In genomic region chr12:52771088-52771487, GRCh38 we compare ENCODE assay signal across 29 cellular contexts. TPM values are rescaled to one million over a fixed set of nuclear protein-coding genes. Genes with fewer than 3 reads are reported as not detected.
"Had no signal": no experiment of that assay in that cellular context is flagged by ENCODE, and none has a peak within 500 bp of the region (broad histone marks: within the 10 kb centered on the region; RNA-seq: fewer than 3 reads in every experiment).

No MANE protein-coding gene starts in this region.

- H3K36me3 ChIP-seq: stomach, suprapubic skin, thoracic aorta, thyroid gland, tibial artery, tibial nerve, transverse colon, upper lobe of left lung, upper lobe of right lung, uterus, vagina had no signal

- H3K4me3 ChIP-seq: stomach, suprapubic skin, testis, thoracic aorta, thyroid gland, tibial artery, tibial nerve, transverse colon, upper lobe of left lung, upper lobe of right lung, uterus, vagina had no signal

- H3K27me3 ChIP-seq: suprapubic skin, testis, thyroid gland, tibial nerve, transverse colon, upper lobe of left lung, upper lobe of right lung, uterus, vagina had no signal

- H3K4me1 ChIP-seq: stomach, suprapubic skin, testis, tibial artery, tibial nerve, transverse colon, upper lobe of left lung, upper lobe of right lung, uterus, vagina had no signal

- H3K9me3 ChIP-seq: stomach, suprapubic skin, testis, thoracic aorta, thyroid gland, tibial artery, tibial nerve, transverse colon, upper lobe of left lung, upper lobe of right lung, uterus, vagina had no signal

- DNase-seq: stimulated activated CD4-positive, alpha-beta T cell treated with anti-CD3 and anti-CD28 coated beads, Interleukin-2, amount 100 ng/mL, for 48 hours; stimulated activated CD4-positive, alpha-beta T cell treated with anti-CD3 and anti-CD28 coated beads, Interleukin-4, amount 100 ng/mL, for 1 hour; stimulated activated CD4-positive, alpha-beta T cell treated with anti-CD3 and anti-CD28 coated beads, Interleukin-4, amount 100 ng/mL, for 24 hours; stimulated activated CD4-positive, alpha-beta T cell treated with anti-CD3 and anti-CD28 coated beads, Interleukin-4, amount 100 ng/mL, for 4 hours; stimulated activated CD8-positive, alpha-beta memory T cell treated with anti-CD3 and anti-CD28 coated beads, Interleukin-4, amount 100 ng/mL, for 48 hours; stimulated activated naive B cell treated with anti-CD40 and anti-IgM and Interleukin-4, amounts not matched to agents 10 μg/mL and 1 μg/mL and 100 μg/mL, for 72 hours; stimulated activated naive CD4-positive, alpha-beta T cell; stimulated activated naive CD4-positive, alpha-beta T cell treated with Interleukin-2 at 50 U/mL for 16 hours; stimulated activated naive CD8-positive, alpha-beta T cell treated with anti-CD3 and anti-CD28 coated beads, Interleukin-15, amount 100 ng/mL, for 72 hours; stimulated activated naive CD8-positive, alpha-beta T cell treated with anti-CD3 and anti-CD28 coated beads, Interleukin-15, Interleukin-2, amounts not matched to agents 100 U/mL and 50 U/mL, for 24 hours; stomach; substantia nigra; testis; thyroid gland; tibial artery; transverse colon; upper lobe of left lung; upper lobe of right lung; uterus had no signal

- ATAC-seq: stimulated activated effector memory CD8-positive, alpha-beta T cell treated with anti-CD3 and anti-CD28 coated beads, Interleukin-12 subunit alpha, Interleukin-12 subunit beta, amount 100 ng/mL, for 72 hours; stimulated activated memory B cell treated with anti-CD40 and anti-IgM and Interleukin-4, amounts not matched to agents 10 μg/mL and 1 μg/mL and 100 μg/mL, for 72 hours; stimulated activated naive B cell treated with anti-CD40 and anti-IgM and Interleukin-4, amounts not matched to agents 10 μg/mL and 1 μg/mL and 100 μg/mL, for 72 hours; stimulated activated naive CD8-positive, alpha-beta T cell treated with anti-CD3 and anti-CD28 coated beads, Interleukin-15, amount 100 ng/mL, for 72 hours; stimulated activated naive CD8-positive, alpha-beta T cell treated with anti-CD3 and anti-CD28 coated beads, Interleukin-15, Interleukin-2, amounts not matched to agents 100 U/mL and 50 U/mL, for 24 hours; upper lobe of right lung had no signal

- H3K27ac ChIP-seq: stomach, suprapubic skin, testis, thoracic aorta, thyroid gland, tibial artery, tibial nerve, transverse colon, upper lobe of left lung, upper lobe of right lung, uterus, vagina had no signal

RNA-seq across cellular contexts. Expression of gene KRT76, which starts 6.1 kb away (rescaled TPM):
- total RNA-seq: stomach, subcutaneous adipose tissue, suprapubic skin, temporal lobe, testis, thoracic aorta, thyroid gland, tibial nerve, transverse colon, upper lobe of left lung, upper lobe of right lung, ureter, urinary bladder, uterus, vagina had no signal

RNA-seq across cellular contexts. Expression of gene KRT3, which starts 24.8 kb away (rescaled TPM):
- total RNA-seq: stomach, subcutaneous adipose tissue, suprapubic skin, temporal lobe, testis, thoracic aorta, thyroid gland, tibial nerve, transverse colon, upper lobe of left lung, upper lobe of right lung, ureter, urinary bladder, uterus, vagina had no signal

RNA-seq across cellular contexts. Expression of gene KRT4, which starts 42.8 kb away (rescaled TPM):
- total RNA-seq: subcutaneous adipose tissue, temporal lobe, thoracic aorta, tibial nerve, transverse colon, uterus had no signal
